ENCODE assay signal across 8 cellular contexts in genomic region chr19:12611361-12611699, GRCh38.
DNase-seq lines count a peak whose midpoint lies in the region; ATAC-seq and TF ChIP-seq lines count a peak whose summit lies in the region.

No MANE protein-coding gene starts in this region.

- no peaks in the 10 kb centered on the region for H3K27me3 ChIP-seq in WERI-Rb-1 (ENCODE audit: insufficient read depth, low read depth, severe bottlenecking)
- H3K27me3 ChIP-seq in muscle layer of duodenum (ENCODE audit: low read depth, low read length) = no peaks in the 10 kb centered on the region

- DNase-seq in EL = peak; percentile 80
- DNase-seq in NCI-H1048 (lab: John Stamatoyannopoulos, UW) = peak; percentile 30
- peak; percentile 79 for DNase-seq in WERI-Rb-1
- peak; percentile 71 for DNase-seq in fibroblast of mammary gland (ENCODE audit: low read depth)
- no peak for DNase-seq in activated CD4-positive, alpha-beta T cell treated with anti-CD3 and anti-CD28 coated beads, Interleukin-2, amount 50 U/mL, for 48 hours

- H3K27ac ChIP-seq in WERI-Rb-1 (peak overlapping the region; percentile 89), muscle layer of duodenum (ENCODE audit: low read length) (peak overlapping the region; percentile 97)

- no peak for TF ChIP-seq CTCF in WERI-Rb-1 (IDR thresholded peaks at IDR 0.05; ENCODE audit: low read depth, low read length)
- TF ChIP-seq CTCF in fibroblast of mammary gland (conservative IDR thresholded peaks at IDR 0.05; ENCODE audit: control insufficient read depth, insufficient read depth, low read depth, low read length) = no peak

- ATAC-seq in HG02678 (IDR thresholded peaks at IDR 0.05; ENCODE audit: unreplicated experiment) (no peak), GM18511 (IDR thresholded peaks at IDR 0.05; ENCODE audit: unreplicated experiment) (no peak)

- peaks cover 46% of the 10 kb centered on the region for H3K36me3 ChIP-seq in WERI-Rb-1
- H3K36me3 ChIP-seq in muscle layer of duodenum (ENCODE audit: control insufficient read depth in 1 of 2, insufficient read depth in 2 of 2, low read length in 2 of 2) = peaks cover 5 to 20% of the 10 kb centered on the region in 2 donors

- H3K9me3 ChIP-seq in WERI-Rb-1 (ENCODE audit: severe bottlenecking) (no peaks in the 10 kb centered on the region), muscle layer of duodenum (ENCODE audit: control insufficient read depth in 1 of 2, low read length in 2 of 2) (no peaks in the 10 kb centered on the region)

- H3K4me3 ChIP-seq in WERI-Rb-1 (ENCODE audit: low read depth, low read length) (peak overlapping the region; percentile 100), fibroblast of mammary gland (ENCODE audit: control insufficient read depth, low read depth, low read length) (peak overlapping the region; percentile 94), muscle layer of duodenum (ENCODE audit: low read depth in 1 of 2, low read length in 2 of 2) (peak overlapping the region; percentile 76 to 100)

- H3K4me1 ChIP-seq in muscle layer of duodenum (ENCODE audit: control insufficient read depth in 1 of 2, insufficient read depth in 2 of 2, low read length in 2 of 2) = peaks cover 0 to 44% of the 10 kb centered on the region in 2 donors

Comparison
In these comparisons a context has a peak if more than half of its experiments do, and no peak if none do; other contexts are left out.
1. DNase-seq: peak in EL (single experiment), NCI-H1048 (single experiment), WERI-Rb-1 (single experiment) and fibroblast of mammary gland (single experiment); none in activated CD4-positive, alpha-beta T cell treated with anti-CD3 and anti-CD28 coated beads, Interleukin-2, amount 50 U/mL, for 48 hours (0 of 2).
2. Peak in every context shown above with its lines, with median percentiles within 50 percentile points of each other: H3K4me3 ChIP-seq.